Comparison of ENCODE assay signal across 25 cellular contexts in the genomic region with DNA sequence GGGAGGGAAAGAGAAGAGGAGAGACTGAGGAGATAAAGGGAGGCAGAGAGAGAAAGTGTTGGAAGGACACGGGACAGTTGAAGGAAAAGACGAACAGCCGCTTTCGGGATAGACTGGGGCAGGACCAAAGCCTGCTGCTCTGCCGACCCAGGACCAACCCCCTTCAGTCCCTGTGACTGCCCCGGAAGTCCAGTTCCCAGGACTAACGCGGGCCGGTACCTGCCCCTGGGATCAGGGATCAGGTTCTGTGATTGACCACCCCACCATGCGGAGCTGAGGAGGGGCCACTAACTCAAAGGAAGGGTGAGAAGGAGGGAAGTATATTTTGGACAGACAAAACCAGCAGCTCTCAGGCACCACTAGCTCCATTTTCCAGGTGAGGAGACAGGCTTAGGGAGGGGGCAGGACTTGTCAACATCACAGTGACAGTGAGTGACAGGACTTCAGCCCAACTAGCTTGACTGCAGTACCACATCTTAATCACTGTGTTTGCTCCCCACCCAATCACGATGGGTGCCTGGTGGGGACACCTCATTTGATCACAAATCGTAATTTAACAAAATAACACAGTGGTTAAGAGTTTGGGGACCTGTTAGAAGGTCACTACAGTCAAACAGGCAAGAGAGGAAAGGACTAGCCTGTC. TPM values are rescaled to one million over a fixed set of nuclear protein-coding genes. Genes with fewer than 3 reads are reported as not detected.
DNase-seq lines count a peak whose midpoint lies in the region; ATAC-seq, FAIRE-seq and TF ChIP-seq lines count a peak whose summit lies in the region.
"Had no signal": no experiment of that assay in that cellular context is flagged by ENCODE, and none has a peak within 500 bp of the region (broad histone marks: within the 10 kb centered on the region; RNA-seq: fewer than 3 reads in every experiment).

No MANE protein-coding gene starts in this region.

- POLR2A ChIA-PET in CD4-positive, alpha-beta memory T cell (lab: Charles Lee; ENCODE audit: partially characterized antibody) = no interaction called here

- no peaks in the 10 kb centered on the region for H3K36me3 ChIP-seq in CD4-positive, alpha-beta memory T cell (ENCODE audit: insufficient read depth, low read length)
- H3K36me3 ChIP-seq in H7 (replicated peaks; ENCODE audit: control insufficient read depth, insufficient read depth, low read length) (no peaks in the 10 kb centered on the region), astrocyte (ENCODE audit: insufficient read depth, low read length) (no peaks in the 10 kb centered on the region)
- H3K36me3 ChIP-seq: BE2C had no signal

- H3K4me3 Mint-ChIP-seq in CD4-positive, alpha-beta memory T cell = no peak overlapping the region
- H3K4me3 Mint-ChIP-seq in astrocyte (ENCODE audit: unreplicated experiment) = peak overlapping the region; percentile 9
- H3K4me3 Mint-ChIP-seq: CD8-positive, alpha-beta T cell; HFFc6 had no signal

- no peaks in the 10 kb centered on the region for H3K79me2 ChIP-seq in astrocyte (ENCODE audit: insufficient read depth, low read length)

- H3K27ac Mint-ChIP-seq in CD4-positive, alpha-beta memory T cell = peak overlapping the region in 4 of 7 donors; percentile 30 to 80 (median 66)
- no peak overlapping the region for H3K27ac Mint-ChIP-seq in astrocyte (ENCODE audit: unreplicated experiment)
- H3K27ac Mint-ChIP-seq: CD8-positive, alpha-beta T cell; H9; HFFc6 had no signal

- H3K9me3 ChIP-seq in CD4-positive, alpha-beta memory T cell (ENCODE audit: control insufficient read depth in 1 of 2, low read length in 2 of 2) = no peaks in the 10 kb centered on the region
- no peaks in the 10 kb centered on the region for H3K9me3 ChIP-seq in astrocyte (ENCODE audit: insufficient read depth, low read depth, low read length)
- H3K9me3 ChIP-seq: A549, BE2C had no signal

- no peaks in the 10 kb centered on the region for H3K36me3 Mint-ChIP-seq in CD4-positive, alpha-beta memory T cell
- peaks cover 2% of the 10 kb centered on the region for H3K36me3 Mint-ChIP-seq in astrocyte (ENCODE audit: low read depth, unreplicated experiment)
- H3K36me3 Mint-ChIP-seq: CD8-positive, alpha-beta T cell had no signal

- H3K9me3 Mint-ChIP-seq in CD4-positive, alpha-beta memory T cell = no peaks in the 10 kb centered on the region
- H3K9me3 Mint-ChIP-seq in astrocyte (ENCODE audit: unreplicated experiment) = no peaks in the 10 kb centered on the region
- H3K9me3 Mint-ChIP-seq: CD8-positive, alpha-beta T cell; H9; HFFc6 had no signal

- H3K27me3 Mint-ChIP-seq in CD4-positive, alpha-beta memory T cell = peaks cover 1 to 5% of the 10 kb centered on the region in 2 donors
- H3K27me3 Mint-ChIP-seq in astrocyte (ENCODE audit: low read depth, unreplicated experiment) = peaks cover 48% of the 10 kb centered on the region

- no peaks in the 10 kb centered on the region for H4K20me1 ChIP-seq in astrocyte (ENCODE audit: insufficient read depth, low read length)

- ATAC-seq in GM18520 (IDR thresholded peaks at IDR 0.05; ENCODE audit: unreplicated experiment) = no peak
- ATAC-seq in HG02840 (IDR thresholded peaks at IDR 0.05; ENCODE audit: low FRiP score, unreplicated experiment) = no peak
- ATAC-seq in HG02885 (IDR thresholded peaks at IDR 0.05; ENCODE audit: poor library complexity, unreplicated experiment) = no peak
- ATAC-seq: A549; CD8-positive, alpha-beta T cell had no signal

- H2AFZ ChIP-seq in astrocyte (ENCODE audit: low read depth, low read length) = no peak overlapping the region
- H2AFZ ChIP-seq: GM23248 had no signal

- DNase-seq in CD4-positive, alpha-beta memory T cell = no peak
- DNase-seq in H7 (peak; percentile 43), astrocyte (ENCODE audit: low read depth) (no peak), epidermal melanocyte (ENCODE audit: insufficient read length, low spot score) (peak; percentile 5), NCI-H2081 treated with DMSO at 0.1 percent for 48 hours (lab: John Stamatoyannopoulos, UW) (no peak)
- DNase-seq: BE2C; CD8-positive, alpha-beta T cell; COR-L47; DMS153; DMS79 treated with DMSO at 0.1 percent for 48 hours; EL; GM23248; H9; HFFc6; IMR-90; KG1 had no signal

- H3K4me3 ChIP-seq in CD4-positive, alpha-beta memory T cell (ENCODE audit: low read length in 2 of 2) = no peak overlapping the region
- no peak overlapping the region for H3K4me3 ChIP-seq in H7 (ENCODE audit: insufficient read depth, low read depth, low read length)
- H3K4me3 ChIP-seq in astrocyte (ENCODE audit: insufficient read depth, low read depth, low read length) = no peak overlapping the region
- H3K4me3 ChIP-seq: A549, GM23248 had no signal

- no peak for TF ChIP-seq CTCF in astrocyte (IDR thresholded peaks at IDR 0.05; ENCODE audit: insufficient read depth, low read depth, low read length)

- intact Hi-C loops in CD4-positive, alpha-beta memory T cell (cut with micrococcal nuclease) = no loop called here

- H3K27me3 ChIP-seq in CD4-positive, alpha-beta memory T cell (ENCODE audit: insufficient read depth, low read length) = no peaks in the 10 kb centered on the region
- H3K27me3 ChIP-seq in H7 (ENCODE audit: control insufficient read depth, insufficient read depth, low read length) (no peaks in the 10 kb centered on the region; the same call in 1 of the 2 replicates), astrocyte (ENCODE audit: insufficient read depth, low read length) (peaks cover 33% of the 10 kb centered on the region)
- H3K27me3 ChIP-seq: BE2C had no signal

- H3K4me1 ChIP-seq in CD4-positive, alpha-beta memory T cell (ENCODE audit: insufficient read depth, low read length) = peaks cover 28% of the 10 kb centered on the region
- no peaks in the 10 kb centered on the region for H3K4me1 ChIP-seq in astrocyte (ENCODE audit: insufficient read depth, low read length)
- H3K4me1 ChIP-seq: A549, BE2C had no signal

- CTCF ChIA-PET in CD4-positive, alpha-beta memory T cell (lab: Charles Lee; ENCODE audit: partially characterized antibody) = interaction anchor here (1.7 to 3.9 kb wide), 3 partner anchors 10 to 180 kb away, joined by 4 to 33 read pairs (median 14); a partner anchor contains a TSS

- no peak overlapping the region for H3K9ac ChIP-seq in astrocyte (ENCODE audit: low read length)
- H3K9ac ChIP-seq: GM23248 had no signal

- no peak overlapping the region for H3K27ac ChIP-seq in CD4-positive, alpha-beta memory T cell (ENCODE audit: low read depth, low read length)
- H3K27ac ChIP-seq in astrocyte (ENCODE audit: low read depth, low read length) = no peak overlapping the region
- H3K27ac ChIP-seq: A549, C4-2B, GM23248, HL-60 had no signal

- no peak for FAIRE-seq in astrocyte (lab: Jason Lieb, UNC)
- FAIRE-seq: A549, D721Med, G401.6, GM12892 had no signal

- H3K4me2 ChIP-seq in astrocyte (ENCODE audit: low read length) = no peak overlapping the region
- H3K4me2 ChIP-seq: A549 had no signal

- peaks cover 16 to 39% (median 19%) of the 10 kb centered on the region in 4 donors for H3K4me1 Mint-ChIP-seq in CD4-positive, alpha-beta memory T cell
- no peaks in the 10 kb centered on the region for H3K4me1 Mint-ChIP-seq in astrocyte (ENCODE audit: low read depth, unreplicated experiment)

RNA-seq across cellular contexts. Expression of a gene that starts 9.8 kb away (rescaled TPM):
- under 1 TPM; 0.29 to 0.67 TPM for total RNA-seq in CD4-positive, alpha-beta memory T cell
- under 1 TPM; 0.04 to 0.79 TPM for polyA plus RNA-seq in CD4-positive, alpha-beta memory T cell
- 8.4 and 11.1 TPM in 2 replicates for total RNA-seq in H7 (2014; rRNA removed; shearing (Covaris generic))
- 17.2 and 27.0 TPM in 2 replicates for total RNA-seq in astrocyte
- total RNA-seq: CD8-positive, alpha-beta T cell had no signal

Comparison
In these comparisons a context has a peak if more than half of its experiments do, and no peak if none do; other contexts are left out.
1. DNase-seq: peak in H7 (single experiment) and epidermal melanocyte (single experiment); none in CD4-positive, alpha-beta memory T cell (0 of 5), astrocyte (single experiment) and NCI-H2081 treated with DMSO at 0.1 percent for 48 hours (single experiment).